In genomic region chr11:12508151-12508740, GRCh38 we compare ENCODE assay signal across 15 cellular contexts.
DNase-seq lines count a peak whose midpoint lies in the region; ATAC-seq, FAIRE-seq and TF ChIP-seq lines count a peak whose summit lies in the region.
"Had no signal": no experiment of that assay in that cellular context is flagged by ENCODE, and none has a peak within 500 bp of the region (broad histone marks: within the 10 kb centered on the region; RNA-seq: fewer than 3 reads in every experiment).

No MANE protein-coding gene starts in this region.

- no peak for TF ChIP-seq CTCF in IMR-90 (conservative IDR thresholded peaks at IDR 0.05; ENCODE audit: low read depth, low read length)
- TF ChIP-seq CTCF in natural killer cell (IDR thresholded peaks at IDR 0.05), result no peak

- H2AK9ac ChIP-seq in IMR-90 (replicated peaks; ENCODE audit: low read depth, low read length, poor library complexity), result no peak overlapping the region

- peaks cover 11 to 44% of the 10 kb centered on the region in 2 experiments for H3K79me1 ChIP-seq in IMR-90 (ENCODE audit: low read depth in 1 of 2, low read length in 2 of 2)

- in situ Hi-C loops in IMR-90 (cut with MboI; ENCODE audit: low sequenced_read_pairs), result no loop called here

- H2BK15ac ChIP-seq in IMR-90 (ENCODE audit: low read depth, low read length), result no peak overlapping the region

- H3K36me3 Mint-ChIP-seq in natural killer cell, result no peaks in the 10 kb centered on the region

- BruUV-seq in IMR-90 (replicated peaks; lab: Mats Ljungman, UMichigan), result no TSS peak

- no peak overlapping the region for H3K4me3 Mint-ChIP-seq in natural killer cell
- H3K4me3 Mint-ChIP-seq: activated CD4-positive, alpha-beta T cell treated with anti-CD3 and anti-CD28 coated beads, Interleukin-2, amount 10 ng/mL, durations not matched to agents 24 days and 14 days had no signal

- ATAC-seq in IMR-90 (ENCODE audit: low read depth) (peak; percentile 80), GM18498 (IDR thresholded peaks at IDR 0.05; ENCODE audit: unreplicated experiment) (no peak), natural killer cell (no peak)

- H3K14ac ChIP-seq in IMR-90 (replicated peaks; ENCODE audit: low read depth, low read length), result no peak overlapping the region

- peak overlapping the region; percentile 88; the same call in 1 of the 2 replicates for H3K27ac ChIP-seq in IMR-90 (ENCODE audit: insufficient read depth, low read length)
- H3K27ac ChIP-seq in subcutaneous abdominal adipose tissue (ENCODE audit: low read depth, low read length), result peak overlapping the region; percentile 38
- H3K27ac ChIP-seq: HL-60 had no signal

- no peaks in the 10 kb centered on the region for H3K27me3 ChIP-seq in IMR-90 (ENCODE audit: control insufficient read depth, insufficient read depth, low read length)
- H3K27me3 ChIP-seq in subcutaneous abdominal adipose tissue (ENCODE audit: control insufficient read depth in 5 of 5, insufficient read depth in 4 of 5, low read length in 5 of 5), result no peaks in the 10 kb centered on the region

- H3K36me3 ChIP-seq in IMR-90 (ENCODE audit: control insufficient read depth, insufficient read depth, low read length) (peaks cover 45% of the 10 kb centered on the region), subcutaneous abdominal adipose tissue (ENCODE audit: control insufficient read depth in 5 of 5, insufficient read depth in 5 of 5, low read length in 5 of 5) (peaks cover 7 to 42% (median 22%) of the 10 kb centered on the region in 5 donors)

- H2AK5ac ChIP-seq in IMR-90 (ENCODE audit: low read depth, low read length), result peak overlapping the region; percentile 22; the same call in 1 of the 2 replicates

- dilution Hi-C loops in IMR-90 (cut with HindIII; ENCODE audit: low sequenced_read_pairs, unreplicated experiment), result no loop called here

- H3K27me3 Mint-ChIP-seq in natural killer cell (ENCODE audit: low read depth in 2 of 2), result peaks cover 2 to 18% of the 10 kb centered on the region in 2 donors

- H2BK120ac ChIP-seq in IMR-90 (ENCODE audit: low read depth, low read length), result 0 out of 2 replicates have a peak overlapping the region, but pooled peaks have one; percentile 1

- no peak for TF ChIP-seq RAD21 in IMR-90 (IDR thresholded peaks at IDR 0.05; ENCODE audit: low read length)

- no CpG with 5 or more reads among the region's 4 CpGs for WGBS in IMR-90 (ENCODE audit: extremely low coverage in 2 of 2, insufficient read length in 1 of 2), 2 experiments

- H4K91ac ChIP-seq in IMR-90 (ENCODE audit: insufficient read depth, low read depth, low read length), result no peak overlapping the region

- H4K20me1 ChIP-seq in IMR-90 (ENCODE audit: insufficient read depth, low read length), result peaks cover 4% of the 10 kb centered on the region; the same call in 1 of the 2 replicates

- no peak overlapping the region for H4K8ac ChIP-seq in IMR-90 (ENCODE audit: low read depth in 2 of 2, low read length in 2 of 2)

- peak overlapping the region; percentile 21 for H3K4me2 ChIP-seq in IMR-90 (ENCODE audit: low read depth, low read length)

- no peak overlapping the region for H2AFZ ChIP-seq in IMR-90 (replicated peaks; ENCODE audit: low read length, poor library complexity)

- H3K4me1 ChIP-seq in IMR-90 (ENCODE audit: control insufficient read depth, insufficient read depth, low read length), result peaks cover 17% of the 10 kb centered on the region
- peaks cover 3 to 36% (median 24%) of the 10 kb centered on the region in 5 donors for H3K4me1 ChIP-seq in subcutaneous abdominal adipose tissue (ENCODE audit: control insufficient read depth in 5 of 5, insufficient read depth in 5 of 5, low read length in 5 of 5)

- intact Hi-C loops in IMR-90 (cut with micrococcal nuclease) (loop anchor here (5.0 to 10.0 kb wide), 3 partner anchors 167 to 384 kb away; partner anchors contain the start of gene TEAD1), natural killer cell (cut with micrococcal nuclease) (no loop called here)

- H2BK20ac ChIP-seq in IMR-90 (ENCODE audit: low read depth, low read length), result 0 out of 2 replicates have a peak overlapping the region, but pooled peaks have one; percentile 0

- H3K9me3 ChIP-seq in IMR-90 (ENCODE audit: control insufficient read depth, insufficient read depth, low read length) (no peaks in the 10 kb centered on the region), subcutaneous abdominal adipose tissue (ENCODE audit: control insufficient read depth in 5 of 5, low read length in 5 of 5) (no peaks in the 10 kb centered on the region)
- H3K9me3 ChIP-seq: Caco-2 had no signal

- H2BK5ac ChIP-seq in IMR-90 (ENCODE audit: low read depth, low read length, poor library complexity, severe bottlenecking), result peak overlapping the region; percentile 56

- H3K9ac ChIP-seq in IMR-90 (ENCODE audit: low read depth, low read length) (peak overlapping the region; percentile 30; the same call in 1 of the 2 replicates), subcutaneous abdominal adipose tissue (ENCODE audit: low read length in 5 of 5) (no peak overlapping the region)

- no peak overlapping the region for H3K4me3 ChIP-seq in IMR-90 (ENCODE audit: insufficient read depth, low read depth, low read length)
- no peak overlapping the region for H3K4me3 ChIP-seq in subcutaneous abdominal adipose tissue (ENCODE audit: low read depth in 1 of 5, low read length in 5 of 5)

- peak overlapping the region; percentile 16; the same call in 1 of the 2 replicates for H4K5ac ChIP-seq in IMR-90 (ENCODE audit: low read depth, low read length)

- no peaks in the 10 kb centered on the region for H3K9me3 Mint-ChIP-seq in natural killer cell
- H3K9me3 Mint-ChIP-seq: activated CD4-positive, alpha-beta T cell treated with anti-CD3 and anti-CD28 coated beads, Interleukin-2, amount 10 ng/mL, durations not matched to agents 24 days and 14 days had no signal

- no peak overlapping the region for H3K27ac Mint-ChIP-seq in natural killer cell
- H3K27ac Mint-ChIP-seq: activated CD4-positive, alpha-beta T cell treated with anti-CD3 and anti-CD28 coated beads, Interleukin-2, amount 10 ng/mL, durations not matched to agents 24 days and 14 days had no signal

- H3K4me1 Mint-ChIP-seq in natural killer cell, result no peaks in the 10 kb centered on the region
- H3K4me1 Mint-ChIP-seq: activated CD4-positive, alpha-beta T cell treated with anti-CD3 and anti-CD28 coated beads, Interleukin-2, amount 10 ng/mL, durations not matched to agents 24 days and 14 days had no signal

- CTCF ChIA-PET in IMR-90 (lab: Yijun Ruan, JAX), result interaction anchor here (0.6 kb wide), 1 partner anchor 224 kb away, joined by 4 read pairs; no protein-coding TSS in a partner anchor

- peak overlapping the region; percentile 9; the same call in 1 of the 2 replicates for H3K23ac ChIP-seq in IMR-90 (ENCODE audit: low read depth, low read length)

- no peak overlapping the region for H3K56ac ChIP-seq in IMR-90 (ENCODE audit: extremely low read depth, insufficient read depth, low read length)

- H3K4ac ChIP-seq in IMR-90 (ENCODE audit: low read depth, low read length), result peak overlapping the region; percentile 28; the same call in 1 of the 2 replicates

- H3K9me1 ChIP-seq in IMR-90 (ENCODE audit: insufficient read depth, low read length), result peaks cover 27% of the 10 kb centered on the region

- no peak for TF ChIP-seq POLR2A in IMR-90 (IDR thresholded peaks at IDR 0.05; ENCODE audit: low read depth, low read length)

- H3K18ac ChIP-seq in IMR-90 (ENCODE audit: low read depth, low read length), result peak overlapping the region; percentile 2

- no peak for FAIRE-seq in frontal cortex (lab: Jason Lieb, UNC)
- FAIRE-seq: keratinocyte had no signal

- POLR2A ChIA-PET in IMR-90 (lab: Charles Lee; ENCODE audit: unreplicated experiment), result no interaction called here

- DNase-seq in IMR-90 (peak; percentile 75), dedifferentiated amniotic fluid mesenchymal stem cell (ENCODE audit: extremely low spot score) (peak; percentile 86), left kidney (ENCODE audit: low read depth, low spot score) (peak; percentile 50), NCI-H1417 (lab: John Stamatoyannopoulos, UW) (no peak), frontal cortex (ENCODE audit: low spot score in 2 of 2) (no peak), natural killer cell (no peak)
- DNase-seq: activated CD4-positive, alpha-beta T cell treated with anti-CD3 and anti-CD28 coated beads, Interleukin-2, amount 10 ng/mL, durations not matched to agents 24 days and 14 days; activated gamma-delta T cell treated with Interleukin-2 at 50 U/mL for 16 hours; Caco-2; MV-4-11; NCI-H524 treated with DMSO at 0.1 percent for 48 hours had no signal

TF ChIP-seq in IMR-90, 13 proteins besides CTCF, POLR2A, EP300 and RAD21:
- TF ChIP-seq, protein P1, sequence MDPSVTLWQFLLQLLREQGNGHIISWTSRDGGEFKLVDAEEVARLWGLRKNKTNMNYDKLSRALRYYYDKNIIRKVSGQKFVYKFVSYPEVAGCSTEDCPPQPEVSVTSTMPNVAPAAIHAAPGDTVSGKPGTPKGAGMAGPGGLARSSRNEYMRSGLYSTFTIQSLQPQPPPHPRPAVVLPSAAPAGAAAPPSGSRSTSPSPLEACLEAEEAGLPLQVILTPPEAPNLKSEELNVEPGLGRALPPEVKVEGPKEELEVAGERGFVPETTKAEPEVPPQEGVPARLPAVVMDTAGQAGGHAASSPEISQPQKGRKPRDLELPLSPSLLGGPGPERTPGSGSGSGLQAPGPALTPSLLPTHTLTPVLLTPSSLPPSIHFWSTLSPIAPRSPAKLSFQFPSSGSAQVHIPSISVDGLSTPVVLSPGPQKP (IDR thresholded peaks at IDR 0.05; ENCODE audit: borderline replicate concordance, low read depth, low read length), result no peak
- TF ChIP-seq BHLHE40 (IDR thresholded peaks at IDR 0.05; ENCODE audit: low read depth, low read length) (0 out of 2 replicates have a peak, but pooled peaks have one; percentile 15), FOS (IDR thresholded peaks at IDR 0.05; ENCODE audit: low read depth, low read length) (no peak), MXI1 (IDR thresholded peaks at IDR 0.05; ENCODE audit: borderline replicate concordance, low read depth, low read length) (no peak), CEBPB (IDR thresholded peaks at IDR 0.05; ENCODE audit: low read depth, low read length) (no peak)

Comparison
In these comparisons a context has a peak if more than half of its experiments do, and no peak if none do; other contexts are left out.
1. DNase-seq: peak in IMR-90 (single experiment), dedifferentiated amniotic fluid mesenchymal stem cell (single experiment) and left kidney (single experiment); none in NCI-H1417 (0 of 3), frontal cortex (0 of 2) and natural killer cell (single experiment).